ENCODE assay signal across 9 cellular contexts in genomic region chr14:22448035-22448904, GRCh38.
DNase-seq lines count a peak whose midpoint lies in the region; ATAC-seq lines count a peak whose summit lies in the region.
"Had no signal": no experiment of that assay in that cellular context is flagged by ENCODE, and none has a peak within 500 bp of the region (broad histone marks: within the 10 kb centered on the region; RNA-seq: fewer than 3 reads in every experiment).

No MANE protein-coding gene starts in this region.

- peak overlapping the region in 1 of 10 donors; percentile 86 for H3K4me3 Mint-ChIP-seq in naive thymus-derived CD4-positive, alpha-beta T cell

- no peak overlapping the region for H3K4me3 ChIP-seq in naive thymus-derived CD4-positive, alpha-beta T cell (ENCODE audit: low read length)

- DNase-seq in NAMALWA (ENCODE audit: low spot score) (peak; percentile 28), epidermal melanocyte (ENCODE audit: insufficient read length, low spot score) (no peak), dermis blood vessel endothelial cell (no peak), AG08395 (ENCODE audit: low spot score) (no peak)
- DNase-seq in naive thymus-derived CD4-positive, alpha-beta T cell, result no peak
- no peak for DNase-seq in activated effector memory CD4-positive, alpha-beta T cell treated with anti-CD3 and anti-CD28 coated beads, Interleukin-2, amount 50 U/mL, for 16 hours
- DNase-seq: NCI-H2029 treated with DMSO at 0.1 percent for 48 hours had no signal

- no peaks in the 10 kb centered on the region for H3K27me3 ChIP-seq in naive thymus-derived CD4-positive, alpha-beta T cell (ENCODE audit: control insufficient read depth in 2 of 2, insufficient read depth in 2 of 2, low read length in 2 of 2)

- POLR2A ChIA-PET in naive thymus-derived CD4-positive, alpha-beta T cell (lab: Charles Lee), result no interaction called here

- no peaks in the 10 kb centered on the region for H3K27me3 Mint-ChIP-seq in naive thymus-derived CD4-positive, alpha-beta T cell

- H3K36me3 ChIP-seq in naive thymus-derived CD4-positive, alpha-beta T cell (ENCODE audit: control insufficient read depth in 2 of 3, insufficient read depth in 3 of 3, low read length in 3 of 3), result no peaks in the 10 kb centered on the region

- H3K4me1 ChIP-seq in naive thymus-derived CD4-positive, alpha-beta T cell (ENCODE audit: control insufficient read depth in 2 of 2, insufficient read depth in 2 of 2, low read length in 2 of 2), result no peaks in the 10 kb centered on the region

- peak overlapping the region in 1 of 9 donors; percentile 48 for H3K27ac Mint-ChIP-seq in naive thymus-derived CD4-positive, alpha-beta T cell

- H3K4me1 Mint-ChIP-seq in naive thymus-derived CD4-positive, alpha-beta T cell, result peaks cover 0 to 12% (median 0%) of the 10 kb centered on the region in 7 donors

- peak; percentile 71 for ATAC-seq in GM18867 (IDR thresholded peaks at IDR 0.05; ENCODE audit: unreplicated experiment)
- peak; percentile 81 for ATAC-seq in HG02759 (IDR thresholded peaks at IDR 0.05; ENCODE audit: unreplicated experiment)
- peak; percentile 61 for ATAC-seq in naive thymus-derived CD4-positive, alpha-beta T cell

- intact Hi-C loops in naive thymus-derived CD4-positive, alpha-beta T cell (cut with micrococcal nuclease), result no loop called here

- CTCF ChIA-PET in naive thymus-derived CD4-positive, alpha-beta T cell (lab: Charles Lee), result no interaction called here

- H3K9me3 ChIP-seq in naive thymus-derived CD4-positive, alpha-beta T cell (ENCODE audit: control insufficient read depth in 2 of 3, low read length in 3 of 3), result no peaks in the 10 kb centered on the region

- H3K36me3 Mint-ChIP-seq in naive thymus-derived CD4-positive, alpha-beta T cell, result no peaks in the 10 kb centered on the region

- H3K9me3 Mint-ChIP-seq in naive thymus-derived CD4-positive, alpha-beta T cell, result no peaks in the 10 kb centered on the region

- no peak overlapping the region for H3K27ac ChIP-seq in naive thymus-derived CD4-positive, alpha-beta T cell (ENCODE audit: low read depth, low read length)
